In the genomic region with DNA sequence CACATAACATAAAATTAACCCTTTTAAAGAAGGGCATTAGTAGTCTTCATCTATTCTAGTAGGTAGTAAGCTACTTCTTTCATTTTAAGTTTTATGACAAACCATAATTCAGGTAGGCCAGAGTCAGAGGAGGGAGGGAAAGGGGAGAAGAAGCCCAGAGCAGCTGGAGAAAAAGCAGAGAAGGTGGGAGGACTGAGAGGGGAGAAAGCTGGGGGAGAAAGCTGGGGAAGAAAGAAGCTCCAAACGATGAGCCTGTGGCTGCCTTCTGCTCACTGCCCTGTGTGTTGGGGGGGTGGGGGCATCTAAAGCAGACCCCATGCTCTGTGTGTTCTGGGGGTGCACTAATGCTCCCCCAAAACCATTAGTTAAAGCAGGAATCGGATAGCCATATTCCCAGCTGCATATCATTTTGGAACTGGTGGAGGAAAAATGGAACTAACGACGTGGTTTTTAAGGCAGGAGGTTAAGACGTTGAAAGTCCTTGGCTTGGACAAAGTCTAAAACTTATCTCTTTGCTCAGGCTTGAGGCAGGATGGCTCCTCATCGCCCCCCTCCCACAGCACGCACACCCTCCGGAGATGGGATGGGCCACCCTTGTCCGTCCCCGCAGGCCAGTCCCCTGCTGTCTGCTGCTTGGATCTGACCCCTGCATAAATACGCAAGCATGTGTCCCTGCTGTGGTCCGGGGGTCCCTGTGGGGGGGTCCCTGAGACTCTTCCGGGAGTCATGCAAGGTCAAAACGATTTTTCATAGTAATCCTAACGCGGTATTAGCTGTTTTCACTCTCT, we compare ENCODE assay signal across 19 cellular contexts.
A peak's percentile ranks its signal among the peaks of the same experiment; 100 is the strongest.
DNase-seq lines count a peak whose midpoint lies in the region; ATAC-seq and TF ChIP-seq lines count a peak whose summit lies in the region.
"Had no signal": no experiment of that assay in that cellular context is flagged by ENCODE, and none has a peak within 500 bp of the region (broad histone marks: within the 10 kb centered on the region; RNA-seq: fewer than 3 reads in every experiment).

No MANE protein-coding gene starts in this region.

- H3F3A ChIP-seq in GM23248 (ENCODE audit: insufficient read depth): peaks cover 11% of the 10 kb centered on the region

- ATAC-seq in HG03521 (IDR thresholded peaks at IDR 0.05; ENCODE audit: unreplicated experiment) (no peak), GM21390 (IDR thresholded peaks at IDR 0.05; ENCODE audit: unreplicated experiment) (no peak)
- ATAC-seq: activated naive CD4-positive, alpha-beta T cell treated with anti-CD3 and anti-CD28 coated beads, Interleukin-2, amount 50 U/mL, for 72 hours; CD8-positive, alpha-beta T cell; foreskin keratinocyte; stimulated activated effector memory CD8-positive, alpha-beta T cell treated with anti-CD3 and anti-CD28 coated beads, Interleukin-12 subunit alpha, Interleukin-12 subunit beta, amount 100 ng/mL, for 72 hours had no signal

- H3K27ac ChIP-seq in GM23248 (no peak overlapping the region), SK-N-MC (peak overlapping the region; percentile 0; the same call in 1 of the 2 replicates), hepatocyte (peak overlapping the region; percentile 91)
- H3K27ac ChIP-seq: foreskin keratinocyte, KMS-11, neutrophil, tibial artery had no signal

- H3K27me3 ChIP-seq in GM23248 (replicated peaks; ENCODE audit: insufficient read depth) (no peaks in the 10 kb centered on the region; the same call in 1 of the 2 replicates), hepatocyte (no peaks in the 10 kb centered on the region)

- no peak for TF ChIP-seq CTCF in hepatocyte (IDR thresholded peaks at IDR 0.05; ENCODE audit: poor library complexity)

- H3K36me3 ChIP-seq in GM23248 (ENCODE audit: low read depth): no peaks in the 10 kb centered on the region
- H3K36me3 ChIP-seq in SK-N-MC (ENCODE audit: insufficient read depth, low read length): no peaks in the 10 kb centered on the region
- H3K36me3 ChIP-seq in hepatocyte (replicated peaks; ENCODE audit: insufficient read depth, low read depth): no peaks in the 10 kb centered on the region
- H3K36me3 ChIP-seq: neutrophil, tibial artery had no signal

- H3K9me3 ChIP-seq in GM23248 (ENCODE audit: low read depth): no peaks in the 10 kb centered on the region
- H3K9me3 ChIP-seq in SK-N-MC (ENCODE audit: low read depth, low read length): no peaks in the 10 kb centered on the region
- H3K9me3 ChIP-seq in hepatocyte (ENCODE audit: low read depth): no peaks in the 10 kb centered on the region
- H3K9me3 ChIP-seq: neutrophil, tibial artery had no signal

- H3K4me2 ChIP-seq in GM23248 (ENCODE audit: unreplicated experiment) (peak overlapping the region; percentile 7), hepatocyte (peak overlapping the region; percentile 70)
- H3K4me2 ChIP-seq: KMS-11 had no signal

- DNase-seq in GM23248 (no peak), SK-N-MC (ENCODE audit: low read depth, low spot score) (no peak), hepatocyte (ENCODE audit: low spot score) (peak; percentile 35), posterior vena cava (ENCODE audit: low spot score) (peak; percentile 15), NK-92 (lab: John Stamatoyannopoulos, UW; ENCODE audit: unreplicated experiment) (no peak)
- no peak for DNase-seq in activated naive CD4-positive, alpha-beta T cell treated with anti-CD3 and anti-CD28 coated beads, Interleukin-2, amount 50 U/mL, for 16 hours
- DNase-seq: activated CD4-positive, alpha-beta T cell treated with anti-CD3 and anti-CD28 coated beads, Interleukin-2, amount 50 U/mL, for 1 hour; activated T-cell treated with anti-CD3 and anti-CD28 coated beads, Interleukin-2, amount 50 U/mL, for 24 hours; foreskin keratinocyte; NCI-H1048; T-helper 1 cell; tibial artery had no signal

- peaks cover 16% of the 10 kb centered on the region for H3K4me1 ChIP-seq in GM23248 (ENCODE audit: insufficient read depth)
- H3K4me1 ChIP-seq in hepatocyte (ENCODE audit: insufficient read depth): peaks cover 29% of the 10 kb centered on the region
- H3K4me1 ChIP-seq: foreskin keratinocyte had no signal

- H2AFZ ChIP-seq in GM23248: peak overlapping the region; percentile 44; the same call in 1 of the 2 replicates
- peak overlapping the region; percentile 46 for H2AFZ ChIP-seq in hepatocyte

- H3K4me3 ChIP-seq in GM23248: no peak overlapping the region
- peak overlapping the region; percentile 58 for H3K4me3 ChIP-seq in SK-N-MC
- H3K4me3 ChIP-seq in hepatocyte: no peak overlapping the region
- H3K4me3 ChIP-seq: tibial artery had no signal

- H3K79me2 ChIP-seq in GM23248 (ENCODE audit: insufficient read depth) (no peaks in the 10 kb centered on the region), hepatocyte (no peaks in the 10 kb centered on the region)

- in situ Hi-C loops in GM23248 (cut with MboI): no loop called here

- H3K9ac ChIP-seq in GM23248: no peak overlapping the region
- no peak overlapping the region for H3K9ac ChIP-seq in SK-N-MC (ENCODE audit: insufficient read length)
- H3K9ac ChIP-seq: KMS-11 had no signal

- H4K20me1 ChIP-seq in GM23248 (ENCODE audit: insufficient read depth) (no peaks in the 10 kb centered on the region), hepatocyte (ENCODE audit: insufficient read depth, poor library complexity, severe bottlenecking) (no peaks in the 10 kb centered on the region)

- WGBS in GM23248 (ENCODE audit: low coverage in 1 of 2, low lambda C conversion rate in 2 of 2, missing lambda C conversion rate in 2 of 2), 2 experiments: 12 to 16% methylated on average over 16 of the region's 16 CpGs
- 51% methylated on average over 16 of the region's 16 CpGs for WGBS in hepatocyte (ENCODE audit: low lambda C conversion rate, missing lambda C conversion rate)

- H3K9me2 ChIP-seq in GM23248 (ENCODE audit: insufficient read depth) (no peaks in the 10 kb centered on the region), hepatocyte (replicated peaks; ENCODE audit: insufficient read depth) (no peaks in the 10 kb centered on the region)

- intact Hi-C loops in posterior vena cava (cut with DNase I): loop anchor here in 1 of 2 donors (5.0 kb wide), 1 partner anchor 1566 kb away; no protein-coding TSS in a partner anchor

Comparison
In these comparisons a context has a peak if more than half of its experiments do, and no peak if none do; other contexts are left out.
1. DNase-seq: peak in hepatocyte (single experiment) and posterior vena cava (single experiment); none in GM23248 (single experiment), SK-N-MC (single experiment), NK-92 (single experiment) and activated naive CD4-positive, alpha-beta T cell treated with anti-CD3 and anti-CD28 coated beads, Interleukin-2, amount 50 U/mL, for 16 hours (single experiment).